8 cellular contexts compared by ENCODE assay signal in genomic region chr12:51886021-51886710, GRCh38. TPM values are rescaled to one million over a fixed set of nuclear protein-coding genes. Genes with fewer than 3 reads are reported as not detected.
DNase-seq lines count a peak whose midpoint lies in the region; ATAC-seq, FAIRE-seq and TF ChIP-seq lines count a peak whose summit lies in the region.

No MANE protein-coding gene starts in this region.

- no peak overlapping the region for H3K4me3 ChIP-seq in H7 (ENCODE audit: insufficient read depth, low read depth, low read length)
- no peak overlapping the region for H3K4me3 ChIP-seq in astrocyte of the spinal cord (ENCODE audit: low read depth, low read length)
- no peak overlapping the region for H3K4me3 ChIP-seq in kidney (ENCODE audit: low read length in 2 of 2)

- H3K27me3 ChIP-seq in H7 (ENCODE audit: control insufficient read depth, insufficient read depth, low read length): peaks cover 10% of the 10 kb centered on the region

- peaks cover 16% of the 10 kb centered on the region for H3K4me1 Mint-ChIP-seq in Calu3 (ENCODE audit: low read depth, unreplicated experiment)

- peak; percentile 63 for DNase-seq in H7
- peak; percentile 96 for DNase-seq in SIG-M5 treated with dmso at 0.1 percent for 504 hours (lab: John Stamatoyannopoulos, UW; ENCODE audit: unreplicated experiment)
- DNase-seq in astrocyte of the spinal cord (ENCODE audit: low read depth, low spot score): peak; percentile 90
- DNase-seq in kidney: peak; percentile 91
- DNase-seq in stimulated activated CD4-positive, alpha-beta T cell treated with anti-CD3 and anti-CD28 coated beads, Interleukin-4, amount 100 ng/mL, for 1 hour: peak; percentile 28
- DNase-seq in GM13977 (ENCODE audit: low spot score): no peak
- DNase-seq in Calu3: no peak

- no peak overlapping the region for H3K27ac Mint-ChIP-seq in Calu3 (ENCODE audit: unreplicated experiment)

- H3K4me1 ChIP-seq in kidney (ENCODE audit: control insufficient read depth in 1 of 2, insufficient read depth in 1 of 2, low read depth in 1 of 2, low read length in 2 of 2): peaks cover 0 to 6% of the 10 kb centered on the region in 2 donors

- FAIRE-seq in kidney (lab: Jason Lieb, UNC): peak; percentile 85

- H3K9ac ChIP-seq in kidney (ENCODE audit: low read length in 2 of 2): no peak overlapping the region

- peak overlapping the region; percentile 51 to 79 for H3K27ac ChIP-seq in kidney (ENCODE audit: low read depth in 2 of 2, low read length in 2 of 2)

- H3K36me3 ChIP-seq in H7 (replicated peaks; ENCODE audit: control insufficient read depth, insufficient read depth, low read length): no peaks in the 10 kb centered on the region
- H3K36me3 ChIP-seq in kidney (ENCODE audit: control insufficient read depth in 1 of 2, insufficient read depth in 2 of 2, low read length in 2 of 2): no peaks in the 10 kb centered on the region

- CTCF ChIA-PET in Calu3 (lab: Charles Lee): interaction anchor here (0.7 to 1.1 kb wide), 3 partner anchors 11 to 58 kb away, joined by 3 to 4 read pairs (median 3); no protein-coding TSS in a partner anchor

- no peaks in the 10 kb centered on the region for H3K36me3 Mint-ChIP-seq in Calu3 (ENCODE audit: insufficient read depth, unreplicated experiment)

- in situ Hi-C loops in astrocyte of the spinal cord (cut with HindIII; ENCODE audit: low sequenced_read_pairs): no loop called here
- in situ Hi-C loops in GM13977 (cut with MboI; ENCODE audit: low pct_unique_long_range_greater_than_20kb, low sequenced_read_pairs, unreplicated experiment): no loop called here

- no TSS peak for BruUV-seq in Calu3 (replicated peaks; lab: Mats Ljungman, UMichigan)

- TF ChIP-seq CTCF in astrocyte of the spinal cord (IDR thresholded peaks at IDR 0.05; ENCODE audit: low read depth, low read length) (no peak), kidney (IDR thresholded peaks at IDR 0.05; ENCODE audit: borderline replicate concordance, extremely low read depth, insufficient read depth) (no peak), GM13977 (IDR thresholded peaks at IDR 0.05; ENCODE audit: extremely low read depth, insufficient read depth, missing control alignments) (no peak), Calu3 (IDR thresholded peaks at IDR 0.05; ENCODE audit: unreplicated experiment) (no peak)

- no peak for ATAC-seq in GM21576 (IDR thresholded peaks at IDR 0.05; ENCODE audit: unreplicated experiment)

- H3K27me3 Mint-ChIP-seq in Calu3 (ENCODE audit: unreplicated experiment): no peaks in the 10 kb centered on the region

- peaks cover 2% of the 10 kb centered on the region for H3K9me3 Mint-ChIP-seq in Calu3 (ENCODE audit: low read depth, unreplicated experiment)

- H3K9me3 ChIP-seq in kidney (ENCODE audit: control insufficient read depth in 1 of 2, low read length in 2 of 2): no peaks in the 10 kb centered on the region

- intact Hi-C loops in kidney (cut with DNase I): no loop called here
- intact Hi-C loops in Calu3 (cut with micrococcal nuclease; ENCODE audit: unreplicated experiment): no loop called here

- no peak overlapping the region for H3K4me3 Mint-ChIP-seq in Calu3 (ENCODE audit: low read depth, unreplicated experiment)

RNA-seq across cellular contexts. Expression of gene ANKRD33, which starts 1.7 kb away (rescaled TPM):
- 0.17 and 1.6 TPM in 2 replicates for total RNA-seq in H7 (2014; rRNA removed; shearing (Covaris generic))
- total RNA-seq in kidney (not detected), Calu3 (2022) (not detected in 2 replicates)
- not detected for polyA plus RNA-seq in kidney (ENCODE audit: insufficient read depth, low read depth, low replicate concordance)

RNA-seq across cellular contexts. Expression of gene ACVRL1, which starts 21.1 kb away (rescaled TPM):
- total RNA-seq in H7 (2014; rRNA removed; shearing (Covaris generic)): 0.07 and 0.33 TPM in 2 replicates
- 88.4 TPM for total RNA-seq in kidney
- polyA plus RNA-seq in kidney (ENCODE audit: insufficient read depth, low read depth, low replicate concordance): 29.1 TPM
- total RNA-seq in Calu3 (2022): 0.44 TPM in 1 of 2 replicates, not detected in the other

RNA-seq across cellular contexts. Expression of gene FIGNL2, which starts 37.6 kb away (rescaled TPM):
- 5.0 and 5.8 TPM in 2 replicates for total RNA-seq in H7 (2014; rRNA removed; shearing (Covaris generic))
- 6.1 TPM for total RNA-seq in kidney
- 3.1 TPM for polyA plus RNA-seq in kidney (ENCODE audit: insufficient read depth, low read depth, low replicate concordance)
- not detected in 2 replicates for total RNA-seq in Calu3 (2022)

Comparison
In these comparisons a context has a peak if more than half of its experiments do, and no peak if none do; other contexts are left out.
1. DNase-seq: peak in H7 (single experiment), SIG-M5 treated with dmso at 0.1 percent for 504 hours (single experiment), astrocyte of the spinal cord (single experiment), kidney (single experiment) and stimulated activated CD4-positive, alpha-beta T cell treated with anti-CD3 and anti-CD28 coated beads, Interleukin-4, amount 100 ng/mL, for 1 hour (single experiment); none in GM13977 (single experiment) and Calu3 (single experiment).
2. RNA of gene ACVRL1, which starts 21.1 kb away (total RNA-seq): 88.4 TPM in kidney (single experiment); 0.07 to 0.33 TPM in H7 and 0.44 TPM in Calu3; every median in the first group is over 10 times any median in the second.